Comparison of ENCODE assay signal across 10 cellular contexts in the genomic region with DNA sequence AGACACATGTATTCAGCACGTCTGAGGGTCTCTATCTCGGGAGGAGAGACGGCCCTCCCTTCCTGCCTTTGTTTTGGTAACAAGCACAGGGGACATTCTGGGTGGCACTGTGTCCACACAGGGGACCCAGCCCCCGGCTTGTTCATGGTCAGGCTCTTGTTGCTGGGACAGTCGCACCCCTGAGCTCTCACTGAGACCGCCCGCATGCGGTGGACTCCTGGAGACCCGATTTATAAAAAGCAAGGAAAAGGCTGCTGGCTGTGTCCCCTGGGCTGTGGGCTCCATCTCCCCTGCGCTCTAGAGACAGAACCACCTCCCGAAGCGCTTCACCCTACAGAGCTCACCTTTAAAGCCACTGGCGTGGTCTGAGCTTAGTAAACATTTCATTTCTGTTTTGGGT.
"Had no signal": no experiment of that assay in that cellular context is flagged by ENCODE, and none has a peak within 500 bp of the region (broad histone marks: within the 10 kb centered on the region; RNA-seq: fewer than 3 reads in every experiment).

No MANE protein-coding gene starts in this region.

- ATAC-seq: HCT116, HepG2, K562 had no signal

- H3K4me1 ChIP-seq: HAP-1 had no signal

- FAIRE-seq: H54, HepG2, K562 had no signal

- DNase-seq: GM23248, GOT3, HFFc6, KG1 had no signal

- H3K4me3 ChIP-seq: GM23248, HAP-1, K562 had no signal

- H3K27ac ChIP-seq: GM23248, HL-60 had no signal

- H2AFZ ChIP-seq: GM23248 had no signal

- H3K9me3 ChIP-seq: HAP-1 had no signal

- H3K36me3 ChIP-seq: HAP-1 had no signal

- H3K9ac ChIP-seq: GM23248 had no signal
